Comparison of ENCODE assay signal across 8 cellular contexts in genomic region chr6:142474446-142475289, GRCh38.
DNase-seq lines count a peak whose midpoint lies in the region; TF ChIP-seq lines count a peak whose summit lies in the region.

No MANE protein-coding gene starts in this region.

- H3K27ac Mint-ChIP-seq in activated T-helper 1 cell treated with anti-CD3 and anti-CD28 coated beads, Interleukin-12 subunit alpha, Interleukin-12 subunit beta, Interleukin-2, Interleukin-4 antibody, amounts not matched to agents 30 ng/mL and 10 ng/mL and 1 ng/mL, durations not matched to agents 14 hours and 24 hours and 36 hours, result no peak overlapping the region

- no peaks in the 10 kb centered on the region for H3K36me3 Mint-ChIP-seq in activated T-helper 1 cell treated with anti-CD3 and anti-CD28 coated beads, Interleukin-12 subunit alpha, Interleukin-12 subunit beta, Interleukin-2, Interleukin-4 antibody, amounts not matched to agents 30 ng/mL and 10 ng/mL and 1 ng/mL, durations not matched to agents 14 hours and 24 hours and 36 hours (ENCODE audit: low read depth)

- no peaks in the 10 kb centered on the region for H3K9me3 ChIP-seq in right atrium auricular region

- no peaks in the 10 kb centered on the region for H3K4me1 ChIP-seq in right atrium auricular region

- DNase-seq in SIG-M5 treated with dmso at 0.1 percent for 504 hours (lab: John Stamatoyannopoulos, UW; ENCODE audit: unreplicated experiment) (peak; percentile 56), SIG-M5 (lab: John Stamatoyannopoulos, UW) (no peak), HCEC 1CT (peak; percentile 58), NCI-H2081 treated with DMSO at 0.1 percent for 48 hours (lab: John Stamatoyannopoulos, UW) (peak; percentile 2), right atrium auricular region (ENCODE audit: low spot score) (no peak), retinal pigment epithelial cell (ENCODE audit: low read depth) (peak; percentile 17)
- no peak for DNase-seq in activated T-helper 1 cell treated with anti-CD3 and anti-CD28 coated beads, Interleukin-12 subunit alpha, Interleukin-12 subunit beta, Interleukin-2, Interleukin-4 antibody, amounts not matched to agents 30 ng/mL and 10 ng/mL and 1 ng/mL, durations not matched to agents 14 hours and 24 hours and 36 hours (ENCODE audit: low spot score)

- peaks cover 7% of the 10 kb centered on the region for H3K27me3 Mint-ChIP-seq in activated T-helper 1 cell treated with anti-CD3 and anti-CD28 coated beads, Interleukin-12 subunit alpha, Interleukin-12 subunit beta, Interleukin-2, Interleukin-4 antibody, amounts not matched to agents 30 ng/mL and 10 ng/mL and 1 ng/mL, durations not matched to agents 14 hours and 24 hours and 36 hours (ENCODE audit: insufficient read depth)

- H3K4me3 ChIP-seq in WI38 (ENCODE audit: low read depth, low read length) (no peak overlapping the region), right atrium auricular region (no peak overlapping the region), retinal pigment epithelial cell (ENCODE audit: low read length) (no peak overlapping the region)

- H3K36me3 ChIP-seq in right atrium auricular region, result no peaks in the 10 kb centered on the region

- H3K4me3 Mint-ChIP-seq in activated T-helper 1 cell treated with anti-CD3 and anti-CD28 coated beads, Interleukin-12 subunit alpha, Interleukin-12 subunit beta, Interleukin-2, Interleukin-4 antibody, amounts not matched to agents 30 ng/mL and 10 ng/mL and 1 ng/mL, durations not matched to agents 14 hours and 24 hours and 36 hours, result no peak overlapping the region

- intact Hi-C loops in activated T-helper 1 cell treated with anti-CD3 and anti-CD28 coated beads, Interleukin-12 subunit alpha, Interleukin-12 subunit beta, Interleukin-2, Interleukin-4 antibody, amounts not matched to agents 30 ng/mL and 10 ng/mL and 1 ng/mL, durations not matched to agents 14 hours and 24 hours and 36 hours (cut with micrococcal nuclease), result loop anchor here (1.0 to 10.0 kb wide), 11 partner anchors 92 to 1538 kb away; partner anchors contain the start of genes NMBR and VTA1

- TF ChIP-seq CTCF in WI38 (IDR thresholded peaks at IDR 0.05; ENCODE audit: low read depth, low read length) (peak; percentile 43), right atrium auricular region (IDR thresholded peaks at IDR 0.05) (peak; percentile 48 to 87), retinal pigment epithelial cell (conservative IDR thresholded peaks at IDR 0.05; ENCODE audit: low read depth, low read length) (peak; percentile 71)

- H3K4me1 Mint-ChIP-seq in activated T-helper 1 cell treated with anti-CD3 and anti-CD28 coated beads, Interleukin-12 subunit alpha, Interleukin-12 subunit beta, Interleukin-2, Interleukin-4 antibody, amounts not matched to agents 30 ng/mL and 10 ng/mL and 1 ng/mL, durations not matched to agents 14 hours and 24 hours and 36 hours (ENCODE audit: low read depth), result peaks cover 7% of the 10 kb centered on the region

- no peaks in the 10 kb centered on the region for H3K9me3 Mint-ChIP-seq in activated T-helper 1 cell treated with anti-CD3 and anti-CD28 coated beads, Interleukin-12 subunit alpha, Interleukin-12 subunit beta, Interleukin-2, Interleukin-4 antibody, amounts not matched to agents 30 ng/mL and 10 ng/mL and 1 ng/mL, durations not matched to agents 14 hours and 24 hours and 36 hours

- no peaks in the 10 kb centered on the region for H3K27me3 ChIP-seq in right atrium auricular region

- no peak overlapping the region for H3K27ac ChIP-seq in right atrium auricular region

Comparison
In these comparisons a context has a peak if more than half of its experiments do, and no peak if none do; other contexts are left out.
1. DNase-seq: peak in SIG-M5 treated with dmso at 0.1 percent for 504 hours (single experiment), HCEC 1CT (single experiment), NCI-H2081 treated with DMSO at 0.1 percent for 48 hours (single experiment) and retinal pigment epithelial cell (single experiment); none in SIG-M5 (single experiment), right atrium auricular region (single experiment) and activated T-helper 1 cell treated with anti-CD3 and anti-CD28 coated beads, Interleukin-12 subunit alpha, Interleukin-12 subunit beta, Interleukin-2, Interleukin-4 antibody, amounts not matched to agents 30 ng/mL and 10 ng/mL and 1 ng/mL, durations not matched to agents 14 hours and 24 hours and 36 hours (single experiment).
2. Peak in every context shown above with its lines, with median percentiles within 50 percentile points of each other: CTCF ChIP-seq.